Comparison of ENCODE assay signal across 18 cellular contexts in the genomic region with DNA sequence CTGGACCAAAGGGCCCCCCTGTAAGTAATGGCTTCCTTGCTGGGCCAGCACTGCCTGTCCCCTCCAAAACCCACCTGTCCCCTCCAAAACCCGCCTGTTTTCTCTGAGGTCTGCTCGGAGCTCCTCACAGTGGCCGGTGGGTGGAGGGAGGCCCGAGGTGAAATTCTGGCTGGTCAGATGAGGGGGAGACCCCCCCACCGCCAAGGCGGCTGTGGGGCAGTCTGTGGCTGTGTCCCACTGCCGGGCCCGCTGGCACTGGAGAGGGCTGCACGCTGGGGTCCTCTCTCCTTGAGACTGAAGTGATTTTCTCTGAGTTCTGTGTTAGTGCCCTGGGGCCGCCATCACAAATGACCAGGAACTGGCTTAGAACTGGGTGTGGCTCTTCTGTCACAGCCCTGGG.
DNase-seq lines count a peak whose midpoint lies in the region; ATAC-seq and TF ChIP-seq lines count a peak whose summit lies in the region.
"Had no signal": no experiment of that assay in that cellular context is flagged by ENCODE, and none has a peak within 500 bp of the region (broad histone marks: within the 10 kb centered on the region; RNA-seq: fewer than 3 reads in every experiment).

No MANE protein-coding gene starts in this region.

- H3K4me1 ChIP-seq in mesodermal cell (ENCODE audit: control insufficient read depth, insufficient read depth, low read length, poor library complexity, severe bottlenecking) (no peaks in the 10 kb centered on the region), smooth muscle cell (ENCODE audit: low read depth) (no peaks in the 10 kb centered on the region)

- peaks cover 10% of the 10 kb centered on the region for H3K79me2 ChIP-seq in smooth muscle cell (ENCODE audit: low read depth)

- DNase-seq in AG04450 (ENCODE audit: low read depth, low spot score) (no peak), RPMI7951 (ENCODE audit: low read depth) (peak; percentile 39), smooth muscle cell (lab: John Stamatoyannopoulos, UW; ENCODE audit: unreplicated experiment) (no peak), NCI-H1436 treated with DMSO at 0.1 percent for 48 hours (lab: John Stamatoyannopoulos, UW) (no peak), KG1 (lab: John Stamatoyannopoulos, UW) (no peak)
- no peak for DNase-seq in stimulated activated naive CD8-positive, alpha-beta T cell treated with anti-CD3 and anti-CD28 coated beads, Interleukin-15, Interleukin-2, amounts not matched to agents 100 U/mL and 50 U/mL, for 24 hours
- DNase-seq: AML-193; BE2C; CD4-positive, alpha-beta T cell; CD8-positive, alpha-beta memory T cell; DMS53; DMS79 treated with DMSO at 0.1 percent for 48 hours; GM23248; H9 had no signal

- H3K9ac ChIP-seq in smooth muscle cell (ENCODE audit: low read depth), result no peak overlapping the region
- H3K9ac ChIP-seq: BLaER1 treated with 17β-estradiol and CSF1 and Interleukin-3, amounts not matched to agents 10 nM and 100 nM; GM23248 had no signal

- CTCF ChIA-PET in AG04450 (lab: Charles Lee), result no interaction called here

- H3K27ac ChIP-seq in AG04450 (ENCODE audit: low read depth, low read length) (peak overlapping the region; percentile 39), mesodermal cell (ENCODE audit: low read depth, low read length, severe bottlenecking) (peak overlapping the region; percentile 36), smooth muscle cell (ENCODE audit: low read depth) (peak overlapping the region; percentile 66)
- H3K27ac ChIP-seq: 22Rv1; BLaER1 treated with 17β-estradiol and CSF1 and Interleukin-3, amounts not matched to agents 10 nM and 100 nM; GM23248 had no signal

- 90 to 98% methylated on average over 6 to 8 of the region's 10 CpGs for WGBS in mesodermal cell (ENCODE audit: insufficient coverage in 2 of 2), 2 experiments
- whole genome bisulfite sequencing in smooth muscle cell (ENCODE audit: low lambda C conversion rate), result 90% methylated on average over 10 of the region's 10 CpGs

- H3K27me3 ChIP-seq in AG04450 (ENCODE audit: control insufficient read depth, insufficient read depth, low read length) (no peaks in the 10 kb centered on the region), smooth muscle cell (ENCODE audit: low read depth) (no peaks in the 10 kb centered on the region)
- H3K27me3 ChIP-seq: BE2C had no signal

- no peak for ATAC-seq in stimulated activated naive CD8-positive, alpha-beta T cell treated with anti-CD3 and anti-CD28 coated beads, Interleukin-15, Interleukin-2, amounts not matched to agents 100 U/mL and 50 U/mL, for 24 hours
- ATAC-seq: HCT116 had no signal

- H2AFZ ChIP-seq in smooth muscle cell (ENCODE audit: low read depth), result no peak overlapping the region
- H2AFZ ChIP-seq: GM23248 had no signal

- H3K4me2 ChIP-seq in smooth muscle cell, result no peak overlapping the region
- H3K4me2 ChIP-seq: BLaER1 treated with 17β-estradiol and CSF1 and Interleukin-3, amounts not matched to agents 10 nM and 100 nM had no signal

- TF ChIP-seq CTCF in AG04450 (IDR thresholded peaks at IDR 0.05; ENCODE audit: low read depth, low read length) (no peak), smooth muscle cell (IDR thresholded peaks at IDR 0.05; ENCODE audit: borderline replicate concordance, insufficient read depth, poor library complexity, severe bottlenecking) (no peak)

- peaks cover 89% of the 10 kb centered on the region for H3F3A ChIP-seq in smooth muscle cell (ENCODE audit: low read depth)

- no peak overlapping the region for H3K4me3 ChIP-seq in AG04450 (ENCODE audit: low read depth, low read length)
- H3K4me3 ChIP-seq in mesodermal cell (ENCODE audit: extremely low read depth, insufficient read depth, low read length, poor library complexity, severe bottlenecking), result no peak overlapping the region
- no peak overlapping the region for H3K4me3 ChIP-seq in smooth muscle cell
- H3K4me3 ChIP-seq: BLaER1 treated with 17β-estradiol and CSF1 and Interleukin-3, amounts not matched to agents 10 nM and 100 nM; GM23248 had no signal

- H4K20me1 ChIP-seq in smooth muscle cell (ENCODE audit: low read depth), result peaks cover 100% of the 10 kb centered on the region

- H3K36me3 ChIP-seq in mesodermal cell (ENCODE audit: control insufficient read depth, insufficient read depth, low read length), result peaks cover 89% of the 10 kb centered on the region
- H3K36me3 ChIP-seq in smooth muscle cell (ENCODE audit: low read depth), result peaks cover 20% of the 10 kb centered on the region
- H3K36me3 ChIP-seq: BE2C had no signal

- H3K9me3 ChIP-seq in AG04450 (ENCODE audit: control insufficient read depth, insufficient read depth, low read length) (no peaks in the 10 kb centered on the region; the same call in 1 of the 2 replicates), mesodermal cell (ENCODE audit: control insufficient read depth, low read length) (no peaks in the 10 kb centered on the region), smooth muscle cell (replicated peaks; ENCODE audit: low read depth) (no peaks in the 10 kb centered on the region)
- H3K9me3 ChIP-seq: BE2C; BLaER1 treated with 17β-estradiol and CSF1 and Interleukin-3, amounts not matched to agents 10 nM and 100 nM had no signal

- POLR2A ChIA-PET in AG04450 (lab: Yijun Ruan, JAX), result no interaction called here
